ENCODE assay signal across 1 cellular context in the genomic region with DNA sequence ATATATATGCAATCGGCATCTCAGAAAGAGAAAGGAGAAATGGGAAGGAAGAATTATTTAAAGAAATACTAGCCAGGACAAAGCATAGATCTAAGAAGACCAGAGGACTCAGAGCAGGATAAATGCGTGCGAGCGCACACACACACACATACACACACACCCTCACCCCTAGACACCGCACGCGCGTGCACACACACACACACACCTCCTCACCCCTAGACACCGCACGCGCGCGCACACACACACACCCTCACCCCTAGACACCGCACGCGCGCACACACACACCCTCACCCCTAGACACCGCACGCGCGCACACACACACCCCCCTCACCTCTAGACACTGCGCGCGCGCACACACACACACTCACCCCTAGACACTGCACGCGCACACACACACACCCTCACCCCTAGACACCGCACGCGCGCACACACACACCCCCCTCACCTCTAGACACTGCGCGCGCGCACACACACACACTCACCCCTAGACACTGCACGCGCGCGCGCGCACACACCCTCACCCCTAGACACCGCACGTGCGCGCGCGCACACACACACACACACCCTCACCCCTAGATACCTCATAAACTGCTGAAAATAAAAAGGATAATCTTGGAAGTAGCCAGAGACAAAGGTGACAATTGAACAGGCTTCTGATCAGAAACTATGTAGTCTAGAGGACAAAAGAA. TPM values are rescaled to one million over a fixed set of nuclear protein-coding genes. Genes with fewer than 3 reads are reported as not detected.
"Had no signal": no experiment of that assay in that cellular context is flagged by ENCODE, and none has a peak within 500 bp of the region (broad histone marks: within the 10 kb centered on the region; RNA-seq: fewer than 3 reads in every experiment).

No MANE protein-coding gene starts in this region.

RNA-seq across cellular contexts. Expression of gene PPP4R4, which starts 44.2 kb away (rescaled TPM):
- total RNA-seq: Right ventricle myocardium superior had no signal
